Comparison of ENCODE assay signal across 29 cellular contexts in the genomic region with DNA sequence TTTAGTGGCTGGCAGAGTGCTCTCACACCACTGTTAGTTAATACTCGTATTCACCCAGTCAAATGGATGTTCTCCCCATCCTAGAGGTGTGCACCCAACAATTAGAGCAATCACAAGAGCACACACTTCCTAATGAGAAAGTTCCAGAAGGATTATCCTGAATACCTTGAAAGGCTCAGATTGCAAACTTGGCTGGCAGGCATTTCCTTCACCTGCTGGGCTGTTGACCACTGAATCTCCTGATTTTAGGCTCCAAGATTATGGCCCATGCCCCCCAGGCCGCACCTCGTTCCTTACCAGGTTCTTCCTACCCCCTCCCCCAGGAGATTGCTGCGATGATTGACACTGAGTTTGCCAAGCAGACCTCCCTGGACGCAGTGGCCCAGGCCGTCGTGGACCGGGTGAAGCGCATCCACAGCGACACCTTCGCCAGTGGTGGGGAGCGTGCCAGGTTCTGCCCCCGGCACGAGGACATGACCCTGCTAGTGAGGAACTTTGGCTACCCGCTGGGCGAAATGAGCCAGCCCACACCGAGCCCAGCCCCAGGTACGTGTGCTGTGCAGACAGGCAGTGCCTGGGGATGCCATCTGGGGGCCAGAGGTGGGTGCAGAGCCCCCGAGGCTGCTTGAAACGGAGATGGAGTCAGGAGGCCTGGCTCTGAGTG. TPM values are rescaled to one million over a fixed set of nuclear protein-coding genes. Genes with fewer than 3 reads are reported as not detected.
"Had no signal": no experiment of that assay in that cellular context is flagged by ENCODE, and none has a peak within 500 bp of the region (broad histone marks: within the 10 kb centered on the region; RNA-seq: fewer than 3 reads in every experiment).

No MANE protein-coding gene starts in this region.

- H3K4me1 Mint-ChIP-seq: activated CD4-positive, alpha-beta T cell treated with anti-CD3 and anti-CD28 coated beads, Interleukin-2, amount 10 ng/mL, durations not matched to agents 24 days and 14 days; brain had no signal

- H3K36me3 ChIP-seq: SJCRH30 had no signal

- H3K4me1 ChIP-seq: Peyer's patch had no signal

- H3K27me3 ChIP-seq: MG63, Peyer's patch, SJCRH30 had no signal

- H3K9me3 Mint-ChIP-seq: activated CD4-positive, alpha-beta memory T cell treated with anti-CD3 and anti-CD28 coated beads for 36 hours; activated CD4-positive, alpha-beta T cell treated with anti-CD3 and anti-CD28 coated beads, Interleukin-2, amount 10 ng/mL, durations not matched to agents 24 days and 14 days; activated naive CD4-positive, alpha-beta T cell treated with anti-CD3 and anti-CD28 coated beads for 36 hours; activated T-cell treated with anti-CD3 and anti-CD28 coated beads, Interleukin-2, amount 50 U/mL, for 4 hours; brain; central memory CD8-positive, alpha-beta T cell had no signal

- FAIRE-seq: astrocyte had no signal

- DNase-seq: activated CD4-positive, alpha-beta memory T cell treated with anti-CD3 and anti-CD28 coated beads for 36 hours; activated CD4-positive, alpha-beta T cell treated with anti-CD3 and anti-CD28 coated beads, Interleukin-2, amount 10 ng/mL, durations not matched to agents 24 days and 14 days; activated CD8-positive, alpha-beta memory T cell treated with anti-CD3 and anti-CD28 coated beads for 24 hours; activated gamma-delta T cell; activated naive CD4-positive, alpha-beta T cell treated with anti-CD3 and anti-CD28 coated beads for 36 hours; activated T-cell treated with anti-CD3 and anti-CD28 coated beads, Interleukin-2, amount 50 U/mL, for 4 hours; amygdala; KG1; MG63; MV-4-11; NCI-H1092 treated with DMSO at 0.1 percent for 48 hours; NCI-H1417 treated with DMSO at 0.1 percent for 48 hours; NCI-H1694 treated with DMSO at 0.1 percent for 48 hours; NCI-H2029 treated with DMSO at 0.1 percent for 48 hours; NCI-H345; NCI-H510A treated with DMSO at 0.1 percent for 48 hours; NCI-H69; NK-92 treated with Interleukin-12 subunit alpha and Interleukin-12 subunit beta, amount 100 ng/mL, for 24 hours; Right ventricle myocardium superior; SJCRH30; SK-N-SH; T-helper 1 cell had no signal

- H3K9ac ChIP-seq: SK-N-SH had no signal

- H3K27ac ChIP-seq: Peyer's patch, RWPE1, SJCRH30, VCaP had no signal

- H3K4me3 Mint-ChIP-seq: activated CD4-positive, alpha-beta memory T cell treated with anti-CD3 and anti-CD28 coated beads for 36 hours; activated CD4-positive, alpha-beta T cell treated with anti-CD3 and anti-CD28 coated beads, Interleukin-2, amount 10 ng/mL, durations not matched to agents 24 days and 14 days; activated naive CD4-positive, alpha-beta T cell treated with anti-CD3 and anti-CD28 coated beads for 36 hours; activated naive CD8-positive, alpha-beta T cell; activated T-cell treated with anti-CD3 and anti-CD28 coated beads, Interleukin-2, amount 50 U/mL, for 4 hours; brain; central memory CD8-positive, alpha-beta T cell had no signal

- H3K27ac Mint-ChIP-seq: activated CD4-positive, alpha-beta memory T cell treated with anti-CD3 and anti-CD28 coated beads for 36 hours; activated CD4-positive, alpha-beta T cell treated with anti-CD3 and anti-CD28 coated beads, Interleukin-2, amount 10 ng/mL, durations not matched to agents 24 days and 14 days; activated naive CD4-positive, alpha-beta T cell treated with anti-CD3 and anti-CD28 coated beads for 36 hours; activated naive CD8-positive, alpha-beta T cell; brain had no signal

- H3K4me2 ChIP-seq: SK-N-SH had no signal

- H3K4me3 ChIP-seq: MG63, Peyer's patch, SJCRH30 had no signal

- H3K9me3 ChIP-seq: MG63, Peyer's patch, SJCRH30, SK-N-SH had no signal

- H3K27me3 Mint-ChIP-seq: activated CD4-positive, alpha-beta memory T cell treated with anti-CD3 and anti-CD28 coated beads for 36 hours; activated CD4-positive, alpha-beta T cell treated with anti-CD3 and anti-CD28 coated beads, Interleukin-2, amount 10 ng/mL, durations not matched to agents 24 days and 14 days; activated naive CD8-positive, alpha-beta T cell; brain; central memory CD8-positive, alpha-beta T cell had no signal

RNA-seq across cellular contexts. Expression of gene MGAT3, which starts 30.3 kb away (rescaled TPM):
- total RNA-seq: SJCRH30 had no signal
